8 cellular contexts compared by ENCODE assay signal in the genomic region with DNA sequence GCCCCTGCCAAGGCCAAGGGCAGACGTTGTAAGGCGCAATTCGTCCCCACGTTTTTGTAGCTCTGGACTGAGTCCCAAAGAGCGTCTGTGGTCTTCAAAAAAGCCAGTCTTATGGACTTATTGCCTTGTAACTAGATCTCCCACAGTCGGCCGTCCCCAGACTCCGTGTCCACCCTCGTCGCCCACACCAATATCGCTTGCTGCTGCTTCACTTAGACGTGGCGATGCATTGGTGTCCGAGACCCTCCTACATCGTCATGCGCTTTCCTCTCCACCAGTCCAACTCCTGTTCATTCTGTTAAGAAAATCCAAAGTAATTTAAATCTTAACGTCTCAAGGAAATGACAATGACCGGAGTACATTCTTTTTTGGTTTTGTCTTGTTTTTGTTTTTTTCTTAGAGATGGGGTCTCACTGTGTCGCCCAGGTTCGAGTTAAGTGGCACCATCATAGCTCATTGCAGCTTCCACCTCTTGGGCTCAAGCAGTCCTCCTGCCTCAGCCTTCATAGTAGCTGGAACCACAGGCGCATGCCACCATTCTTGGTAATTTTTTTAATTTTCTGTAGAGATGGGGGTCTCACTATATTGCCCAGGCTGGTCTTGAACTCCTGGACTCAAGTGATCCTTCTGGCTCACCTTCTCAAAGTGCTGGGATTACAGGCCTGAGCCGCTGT. TPM values are rescaled to one million over a fixed set of nuclear protein-coding genes. Genes with fewer than 3 reads are reported as not detected.
A peak's percentile ranks its signal among the peaks of the same experiment; 100 is the strongest.
DNase-seq lines count a peak whose midpoint lies in the region; ATAC-seq and TF ChIP-seq lines count a peak whose summit lies in the region.

No MANE protein-coding gene starts in this region.

- H3K27me3 ChIP-seq in SK-N-SH (ENCODE audit: insufficient read depth) (no peaks in the 10 kb centered on the region), WERI-Rb-1 (ENCODE audit: insufficient read depth, low read depth, severe bottlenecking) (no peaks in the 10 kb centered on the region), gastrocnemius medialis (no peaks in the 10 kb centered on the region)

- H3K27ac ChIP-seq in SK-N-SH (ENCODE audit: low read depth in 2 of 2, low read length in 1 of 2) (peak overlapping the region; percentile 71 to 81), WERI-Rb-1 (peak overlapping the region; percentile 80), gastrocnemius medialis (peak overlapping the region; percentile 78 to 87 (median 84))

- peak overlapping the region; percentile 85 for H2AFZ ChIP-seq in SK-N-SH (ENCODE audit: low read depth)

- H3K9me3 ChIP-seq in SK-N-SH (no peaks in the 10 kb centered on the region), WERI-Rb-1 (ENCODE audit: severe bottlenecking) (no peaks in the 10 kb centered on the region), gastrocnemius medialis (no peaks in the 10 kb centered on the region)

- no peaks in the 10 kb centered on the region for H3K9me2 ChIP-seq in SK-N-SH

- peaks cover 12 to 25% of the 10 kb centered on the region in 2 experiments for H3K36me3 ChIP-seq in SK-N-SH (replicated peaks in 1 of 2; ENCODE audit: control insufficient read depth in 1 of 2, insufficient read depth in 2 of 2, low read length in 1 of 2)
- H3K36me3 ChIP-seq in WERI-Rb-1, result peaks cover 22% of the 10 kb centered on the region
- peaks cover 0 to 14% of the 10 kb centered on the region in 2 donors for H3K36me3 ChIP-seq in gastrocnemius medialis

- intact Hi-C loops in Right ventricle myocardium superior (cut with DNase I), result no loop called here
- intact Hi-C loops in gastrocnemius medialis (cut with DNase I; ENCODE audit: low total_unique reads), result loop anchor here (1.0 to 2.0 kb wide), 2 partner anchors 104 to 133 kb away; no protein-coding TSS in a partner anchor

- no peak for TF ChIP-seq RAD21 in SK-N-SH (IDR thresholded peaks at IDR 0.05; ENCODE audit: low read length)

- in situ Hi-C loops in gastrocnemius medialis (cut with MboI; ENCODE audit: low sequenced_read_pairs in 4 of 4), result loop anchor here in 2 of 4 donors (10.0 to 25.0 kb wide), 3 partner anchors 195 to 423 kb away; partner anchors contain the start of genes SUPV3L1 (in 1 of the 2) and TACR2 (in 1 of the 2)

- H3K4me1 ChIP-seq in SK-N-SH (ENCODE audit: control insufficient read depth in 1 of 2, insufficient read depth in 2 of 2, low read depth in 1 of 2, low read length in 1 of 2) (peaks cover 13 to 19% of the 10 kb centered on the region in 2 experiments; a peak in 3 of 4 replicates), gastrocnemius medialis (peaks cover 38 to 48% of the 10 kb centered on the region in 2 donors)

- DNase-seq in SK-N-SH (no peak), WERI-Rb-1 (no peak), Right ventricle myocardium superior (no peak), gastrocnemius medialis (no peak), DMS153 (lab: John Stamatoyannopoulos, UW) (no peak)
- DNase-seq in activated CD4-positive, alpha-beta T cell treated with anti-CD3 and anti-CD28 coated beads for 4 hours, result no peak

- H3K79me2 ChIP-seq in SK-N-SH (ENCODE audit: insufficient read depth), result peaks cover 57% of the 10 kb centered on the region

- no peak; the same call in 2 of the 3 replicates for ATAC-seq in SK-N-SH treated with all-trans-retinoic acid at 6 μM for 48 hours
- peak; percentile 21 for ATAC-seq in Right ventricle myocardium superior (ENCODE audit: poor library complexity)
- no peak for ATAC-seq in gastrocnemius medialis
- ATAC-seq in HG02981 (IDR thresholded peaks at IDR 0.05; ENCODE audit: unreplicated experiment), result no peak

- peak overlapping the region; percentile 85 for H3K9ac ChIP-seq in SK-N-SH

- H4K20me1 ChIP-seq in SK-N-SH (ENCODE audit: insufficient read depth), result 0 out of 2 replicates have a peak, but pooled peaks cover 8% of the 10 kb centered on the region

- H3F3A ChIP-seq in SK-N-SH (replicated peaks; ENCODE audit: insufficient read depth), result peaks cover 32% of the 10 kb centered on the region

- POLR2A ChIA-PET in SK-N-SH (lab: Yijun Ruan, JAX), result interaction anchor here (1.2 kb wide), 1 partner anchor 34 kb away, joined by 3 read pairs; the partner anchor contains the start of gene DDX21

- no peak for TF ChIP-seq CTCF in SK-N-SH (IDR thresholded peaks at IDR 0.05)
- TF ChIP-seq CTCF in WERI-Rb-1 (IDR thresholded peaks at IDR 0.05; ENCODE audit: low read depth, low read length), result no peak
- no peak for TF ChIP-seq CTCF in gastrocnemius medialis (IDR thresholded peaks at IDR 0.05 in 4 of 5, conservative IDR thresholded peaks at IDR 0.05 in 1 of 5)

- H3K4me3 ChIP-seq in SK-N-SH (ENCODE audit: low read depth in 2 of 2, low read length in 1 of 2), result peak overlapping the region; percentile 78 to 86
- peak overlapping the region; percentile 91 for H3K4me3 ChIP-seq in WERI-Rb-1 (ENCODE audit: low read depth, low read length)
- H3K4me3 ChIP-seq in gastrocnemius medialis, result peak overlapping the region; percentile 90 to 92 (median 90)

- no peak for TF ChIP-seq EP300 in SK-N-SH (IDR thresholded peaks at IDR 0.05; ENCODE audit: borderline replicate concordance in 1 of 2, low read depth in 1 of 2, low read length in 1 of 2)

- H3K4me2 ChIP-seq in SK-N-SH, result peak overlapping the region; percentile 81

- CTCF ChIA-PET in SK-N-SH (lab: Yijun Ruan, JAX), result interaction anchor here (0.8 to 2.6 kb wide), 4 partner anchors 16 to 115 kb away, joined by 3 to 11 read pairs (median 4); no protein-coding TSS in a partner anchor

- 29% methylated on average over 16 of the region's 22 CpGs for WGBS in SK-N-SH (ENCODE audit: low lambda C conversion rate)

- TF ChIP-seq POLR2A in gastrocnemius medialis (IDR thresholded peaks at IDR 0.05), result no peak

TF ChIP-seq in SK-N-SH, 30 proteins besides CTCF, POLR2A, EP300 and RAD21:
- TF ChIP-seq SIN3A (IDR thresholded peaks at IDR 0.05; ENCODE audit: borderline replicate concordance, low read depth, low read length) (0 out of 2 replicates have a peak, but pooled peaks have one; percentile 9), MAX (IDR thresholded peaks at IDR 0.05; ENCODE audit: low read depth) (no peak)

TF ChIP-seq in SK-N-SH treated with all-trans-retinoic acid at 6 μM for 48 hours, 23 proteins besides CTCF, POLR2A, EP300 and RAD21:
- TF ChIP-seq TOX (CRISPR knock-in tag; IDR thresholded peaks at IDR 0.05; ENCODE audit: borderline replicate concordance) (no peak), OSR1 (CRISPR knock-in tag; IDR thresholded peaks at IDR 0.05) (no peak), BACH2 (CRISPR knock-in tag; IDR thresholded peaks at IDR 0.05; ENCODE audit: borderline replicate concordance) (no peak), ESRRG (CRISPR knock-in tag; IDR thresholded peaks at IDR 0.05) (no peak), RARB (CRISPR knock-in tag; IDR thresholded peaks at IDR 0.05) (no peak), ZFP3 (CRISPR knock-in tag; IDR thresholded peaks at IDR 0.05) (no peak), CSRNP3 (CRISPR knock-in tag; IDR thresholded peaks at IDR 0.05) (no peak), GLIS3 (CRISPR knock-in tag; IDR thresholded peaks at IDR 0.05) (no peak), ZC3H10 (CRISPR knock-in tag; IDR thresholded peaks at IDR 0.05) (no peak), ZFP30 (CRISPR knock-in tag; IDR thresholded peaks at IDR 0.05) (no peak), TCF4 (CRISPR knock-in tag; IDR thresholded peaks at IDR 0.05; ENCODE audit: borderline replicate concordance) (no peak)
- TF ChIP-seq, protein P1, sequence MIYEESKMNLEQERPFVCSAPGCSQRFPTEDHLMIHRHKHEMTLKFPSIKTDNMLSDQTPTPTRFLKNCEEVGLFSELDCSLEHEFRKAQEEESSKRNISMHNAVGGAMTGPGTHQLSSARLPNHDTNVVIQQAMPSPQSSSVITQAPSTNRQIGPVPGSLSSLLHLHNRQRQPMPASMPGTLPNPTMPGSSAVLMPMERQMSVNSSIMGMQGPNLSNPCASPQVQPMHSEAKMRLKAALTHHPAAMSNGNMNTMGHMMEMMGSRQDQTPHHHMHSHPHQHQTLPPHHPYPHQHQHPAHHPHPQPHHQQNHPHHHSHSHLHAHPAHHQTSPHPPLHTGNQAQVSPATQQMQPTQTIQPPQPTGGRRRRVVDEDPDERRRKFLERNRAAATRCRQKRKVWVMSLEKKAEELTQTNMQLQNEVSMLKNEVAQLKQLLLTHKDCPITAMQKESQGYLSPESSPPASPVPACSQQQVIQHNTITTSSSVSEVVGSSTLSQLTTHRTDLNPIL (CRISPR knock-in tag; IDR thresholded peaks at IDR 0.05; ENCODE audit: low read depth), result no peak

RNA-seq across cellular contexts. Expression of gene KIFBP, which starts 0.9 kb away (rescaled TPM):
- polyA plus RNA-seq in SK-N-SH (2012; rRNA removed), result 16.9 and 18.3 TPM in 2 replicates
- 20.0 and 23.5 TPM in 2 replicates for polyA plus RNA-seq in SK-N-SH (2012; cell fraction: cytosol; rRNA removed)
- 18.0 and 28.2 TPM in 2 replicates for polyA plus RNA-seq in SK-N-SH (2012; cell fraction: nucleus; rRNA removed)
- 46.0 TPM for total RNA-seq in Right ventricle myocardium superior
- total RNA-seq in gastrocnemius medialis, result 10 to 100 TPM; 24.0 to 41.3 (median 33.9) TPM

RNA-seq across cellular contexts. Expression of gene DDX21, which starts 33.5 kb away (rescaled TPM):
- polyA plus RNA-seq in SK-N-SH (2012; rRNA removed), result 40.1 and 58.4 TPM in 2 replicates
- 66.7 and 81.9 TPM in 2 replicates for polyA plus RNA-seq in SK-N-SH (2012; cell fraction: cytosol; rRNA removed)
- 15.2 and 44.1 TPM in 2 replicates for polyA plus RNA-seq in SK-N-SH (2012; cell fraction: nucleus; rRNA removed)
- total RNA-seq in Right ventricle myocardium superior (18.3 TPM), gastrocnemius medialis (10 to 100 TPM; 44.4 to 66.8 (median 53.7) TPM)
